Comparison of ENCODE assay signal across 1 cellular context in the genomic region with DNA sequence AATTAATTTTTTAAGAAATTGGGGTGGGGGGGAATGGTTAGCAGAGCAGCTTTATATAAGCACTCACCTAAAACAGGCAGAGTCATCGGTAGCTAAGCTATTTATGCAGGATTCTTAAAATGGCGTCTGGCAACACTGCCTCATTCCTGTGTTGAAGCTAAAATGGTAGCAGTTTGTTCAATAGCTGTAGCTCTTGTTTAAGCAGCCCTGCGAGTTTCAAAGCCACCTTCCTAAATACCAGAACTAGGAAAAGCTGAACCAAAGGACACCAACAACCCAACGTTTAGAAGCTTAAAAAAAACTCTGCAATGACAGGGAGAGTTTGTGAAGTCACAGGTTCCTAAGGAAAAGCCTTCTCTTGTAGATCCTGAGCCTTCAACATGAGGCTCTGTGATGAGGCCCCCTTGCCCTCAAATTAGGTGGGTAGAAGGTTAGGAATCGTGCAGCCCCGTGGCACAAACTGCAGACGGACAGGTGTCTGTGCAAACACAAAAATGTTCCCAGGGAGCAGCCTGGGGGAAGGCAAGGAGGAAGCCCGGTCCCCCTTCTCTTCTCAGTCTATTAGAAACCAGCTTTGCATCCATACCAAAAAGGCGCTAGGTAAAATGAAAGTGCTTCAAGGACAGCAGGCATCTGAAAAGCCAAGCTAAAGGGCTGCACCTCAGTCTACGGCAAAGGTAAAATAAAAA.
TF ChIP-seq lines count a peak whose summit lies in the region.

No MANE protein-coding gene starts in this region.

TF ChIP-seq in GM12878, 131 proteins besides CTCF, POLR2A, EP300 and RAD21 (continued from another document and continues in another):
- no peak for TF ChIP-seq SREBF2 (IDR thresholded peaks at IDR 0.05; ENCODE audit: low read length)
- TF ChIP-seq STAT1 (conservative IDR thresholded peaks at IDR 0.05): no peak
- TF ChIP-seq, protein P1, sequence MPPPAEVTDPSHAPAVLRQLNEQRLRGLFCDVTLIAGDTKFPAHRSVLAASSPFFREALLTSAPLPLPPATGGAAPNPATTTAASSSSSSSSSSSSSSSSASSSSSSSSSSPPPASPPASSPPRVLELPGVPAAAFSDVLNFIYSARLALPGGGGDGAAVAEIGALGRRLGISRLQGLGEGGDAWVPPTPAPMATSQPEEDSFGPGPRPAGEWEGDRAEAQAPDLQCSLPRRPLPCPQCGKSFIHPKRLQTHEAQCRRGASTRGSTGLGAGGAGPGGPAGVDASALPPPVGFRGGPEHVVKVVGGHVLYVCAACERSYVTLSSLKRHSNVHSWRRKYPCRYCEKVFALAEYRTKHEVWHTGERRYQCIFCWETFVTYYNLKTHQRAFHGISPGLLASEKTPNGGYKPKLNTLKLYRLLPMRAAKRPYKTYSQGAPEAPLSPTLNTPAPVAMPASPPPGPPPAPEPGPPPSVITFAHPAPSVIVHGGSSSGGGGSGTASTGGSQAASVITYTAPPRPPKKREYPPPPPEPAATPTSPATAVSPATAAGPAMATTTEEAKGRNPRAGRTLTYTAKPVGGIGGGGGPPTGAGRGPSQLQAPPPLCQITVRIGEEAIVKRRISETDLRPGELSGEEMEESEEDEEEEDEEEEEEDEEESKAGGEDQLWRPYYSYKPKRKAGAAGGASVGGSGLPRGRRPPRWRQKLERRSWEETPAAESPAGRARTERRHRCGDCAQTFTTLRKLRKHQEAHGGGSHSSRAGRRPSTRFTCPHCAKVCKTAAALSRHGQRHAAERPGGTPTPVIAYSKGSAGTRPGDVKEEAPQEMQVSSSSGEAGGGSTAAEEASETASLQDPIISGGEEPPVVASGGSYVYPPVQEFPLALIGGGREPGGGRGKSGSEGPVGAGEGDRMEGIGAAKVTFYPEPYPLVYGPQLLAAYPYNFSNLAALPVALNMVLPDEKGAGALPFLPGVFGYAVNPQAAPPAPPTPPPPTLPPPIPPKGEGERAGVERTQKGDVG (CRISPR knock-in tag; IDR thresholded peaks at IDR 0.05): no peak
- no peak for TF ChIP-seq NFYA (IDR thresholded peaks at IDR 0.05; ENCODE audit: borderline replicate concordance, low read depth, low read length)
- TF ChIP-seq, protein P2, sequence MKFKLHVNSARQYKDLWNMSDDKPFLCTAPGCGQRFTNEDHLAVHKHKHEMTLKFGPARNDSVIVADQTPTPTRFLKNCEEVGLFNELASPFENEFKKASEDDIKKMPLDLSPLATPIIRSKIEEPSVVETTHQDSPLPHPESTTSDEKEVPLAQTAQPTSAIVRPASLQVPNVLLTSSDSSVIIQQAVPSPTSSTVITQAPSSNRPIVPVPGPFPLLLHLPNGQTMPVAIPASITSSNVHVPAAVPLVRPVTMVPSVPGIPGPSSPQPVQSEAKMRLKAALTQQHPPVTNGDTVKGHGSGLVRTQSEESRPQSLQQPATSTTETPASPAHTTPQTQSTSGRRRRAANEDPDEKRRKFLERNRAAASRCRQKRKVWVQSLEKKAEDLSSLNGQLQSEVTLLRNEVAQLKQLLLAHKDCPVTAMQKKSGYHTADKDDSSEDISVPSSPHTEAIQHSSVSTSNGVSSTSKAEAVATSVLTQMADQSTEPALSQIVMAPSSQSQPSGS (IDR thresholded peaks at IDR 0.05; ENCODE audit: low read length): no peak
- TF ChIP-seq RB1 (IDR thresholded peaks at IDR 0.05; ENCODE audit: borderline replicate concordance): peak; percentile 41; the same call in 1 of the 2 replicates
- TF ChIP-seq YBX1 (IDR thresholded peaks at IDR 0.05): no peak
- TF ChIP-seq FOXK2 (IDR thresholded peaks at IDR 0.05): no peak
- TF ChIP-seq, protein P3, sequence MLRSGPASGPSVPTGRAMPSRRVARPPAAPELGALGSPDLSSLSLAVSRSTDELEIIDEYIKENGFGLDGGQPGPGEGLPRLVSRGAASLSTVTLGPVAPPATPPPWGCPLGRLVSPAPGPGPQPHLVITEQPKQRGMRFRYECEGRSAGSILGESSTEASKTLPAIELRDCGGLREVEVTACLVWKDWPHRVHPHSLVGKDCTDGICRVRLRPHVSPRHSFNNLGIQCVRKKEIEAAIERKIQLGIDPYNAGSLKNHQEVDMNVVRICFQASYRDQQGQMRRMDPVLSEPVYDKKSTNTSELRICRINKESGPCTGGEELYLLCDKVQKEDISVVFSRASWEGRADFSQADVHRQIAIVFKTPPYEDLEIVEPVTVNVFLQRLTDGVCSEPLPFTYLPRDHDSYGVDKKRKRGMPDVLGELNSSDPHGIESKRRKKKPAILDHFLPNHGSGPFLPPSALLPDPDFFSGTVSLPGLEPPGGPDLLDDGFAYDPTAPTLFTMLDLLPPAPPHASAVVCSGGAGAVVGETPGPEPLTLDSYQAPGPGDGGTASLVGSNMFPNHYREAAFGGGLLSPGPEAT (IDR thresholded peaks at IDR 0.05; ENCODE audit: low read depth): peak; percentile 92
- TF ChIP-seq POLR2AphosphoS5 (IDR thresholded peaks at IDR 0.05; ENCODE audit: low read length): no peak
- peak; percentile 61; the same call in 1 of the 3 replicates for TF ChIP-seq POU2F2 (IDR thresholded peaks at IDR 0.05; ENCODE audit: borderline replicate concordance, low read depth, low read length)
- no peak for TF ChIP-seq IKZF1 (conservative IDR thresholded peaks at IDR 0.05)
- no peak for TF ChIP-seq SRF (IDR thresholded peaks at IDR 0.05; ENCODE audit: low read depth in 2 of 2, low read length in 2 of 2)
- no peak for TF ChIP-seq BCL11A (IDR thresholded peaks at IDR 0.05; ENCODE audit: low read depth, low read length)
- TF ChIP-seq CBX3 (IDR thresholded peaks at IDR 0.05; ENCODE audit: borderline replicate concordance, low read depth): no peak
- TF ChIP-seq CHD1 (IDR thresholded peaks at IDR 0.05; ENCODE audit: low read depth, low read length): peak; percentile 56; the same call in 1 of the 2 replicates
- TF ChIP-seq SMAD5 (IDR thresholded peaks at IDR 0.05; ENCODE audit: low read depth): no peak
- no peak for TF ChIP-seq CHD4 (IDR thresholded peaks at IDR 0.05)
- TF ChIP-seq SMAD1 (IDR thresholded peaks at IDR 0.05; ENCODE audit: low read depth, partially characterized antibody): no peak
- TF ChIP-seq SMC3 (IDR thresholded peaks at IDR 0.05; ENCODE audit: borderline replicate concordance, low read length): no peak
- TF ChIP-seq, protein P4, sequence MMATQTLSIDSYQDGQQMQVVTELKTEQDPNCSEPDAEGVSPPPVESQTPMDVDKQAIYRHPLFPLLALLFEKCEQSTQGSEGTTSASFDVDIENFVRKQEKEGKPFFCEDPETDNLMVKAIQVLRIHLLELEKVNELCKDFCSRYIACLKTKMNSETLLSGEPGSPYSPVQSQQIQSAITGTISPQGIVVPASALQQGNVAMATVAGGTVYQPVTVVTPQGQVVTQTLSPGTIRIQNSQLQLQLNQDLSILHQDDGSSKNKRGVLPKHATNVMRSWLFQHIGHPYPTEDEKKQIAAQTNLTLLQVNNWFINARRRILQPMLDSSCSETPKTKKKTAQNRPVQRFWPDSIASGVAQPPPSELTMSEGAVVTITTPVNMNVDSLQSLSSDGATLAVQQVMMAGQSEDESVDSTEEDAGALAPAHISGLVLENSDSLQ (IDR thresholded peaks at IDR 0.05): peak; percentile 39; the same call in 1 of the 2 replicates
- no peak for TF ChIP-seq NFIC (IDR thresholded peaks at IDR 0.05; ENCODE audit: low read depth, low read length)
- TF ChIP-seq, protein P5, sequence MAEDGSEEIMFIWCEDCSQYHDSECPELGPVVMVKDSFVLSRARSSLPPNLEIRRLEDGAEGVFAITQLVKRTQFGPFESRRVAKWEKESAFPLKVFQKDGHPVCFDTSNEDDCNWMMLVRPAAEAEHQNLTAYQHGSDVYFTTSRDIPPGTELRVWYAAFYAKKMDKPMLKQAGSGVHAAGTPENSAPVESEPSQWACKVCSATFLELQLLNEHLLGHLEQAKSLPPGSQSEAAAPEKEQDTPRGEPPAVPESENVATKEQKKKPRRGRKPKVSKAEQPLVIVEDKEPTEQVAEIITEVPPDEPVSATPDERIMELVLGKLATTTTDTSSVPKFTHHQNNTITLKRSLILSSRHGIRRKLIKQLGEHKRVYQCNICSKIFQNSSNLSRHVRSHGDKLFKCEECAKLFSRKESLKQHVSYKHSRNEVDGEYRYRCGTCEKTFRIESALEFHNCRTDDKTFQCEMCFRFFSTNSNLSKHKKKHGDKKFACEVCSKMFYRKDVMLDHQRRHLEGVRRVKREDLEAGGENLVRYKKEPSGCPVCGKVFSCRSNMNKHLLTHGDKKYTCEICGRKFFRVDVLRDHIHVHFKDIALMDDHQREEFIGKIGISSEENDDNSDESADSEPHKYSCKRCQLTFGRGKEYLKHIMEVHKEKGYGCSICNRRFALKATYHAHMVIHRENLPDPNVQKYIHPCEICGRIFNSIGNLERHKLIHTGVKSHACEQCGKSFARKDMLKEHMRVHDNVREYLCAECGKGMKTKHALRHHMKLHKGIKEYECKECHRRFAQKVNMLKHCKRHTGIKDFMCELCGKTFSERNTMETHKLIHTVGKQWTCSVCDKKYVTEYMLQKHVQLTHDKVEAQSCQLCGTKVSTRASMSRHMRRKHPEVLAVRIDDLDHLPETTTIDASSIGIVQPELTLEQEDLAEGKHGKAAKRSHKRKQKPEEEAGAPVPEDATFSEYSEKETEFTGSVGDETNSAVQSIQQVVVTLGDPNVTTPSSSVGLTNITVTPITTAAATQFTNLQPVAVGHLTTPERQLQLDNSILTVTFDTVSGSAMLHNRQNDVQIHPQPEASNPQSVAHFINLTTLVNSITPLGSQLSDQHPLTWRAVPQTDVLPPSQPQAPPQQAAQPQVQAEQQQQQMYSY (CRISPR knock-in tag; IDR thresholded peaks at IDR 0.05): no peak
- TF ChIP-seq RBBP5 (conservative IDR thresholded peaks at IDR 0.05): no peak
- TF ChIP-seq ZSCAN29 (IDR thresholded peaks at IDR 0.05): no peak
- no peak for TF ChIP-seq ZBED1 (IDR thresholded peaks at IDR 0.05; ENCODE audit: borderline replicate concordance)
- TF ChIP-seq, protein P6, sequence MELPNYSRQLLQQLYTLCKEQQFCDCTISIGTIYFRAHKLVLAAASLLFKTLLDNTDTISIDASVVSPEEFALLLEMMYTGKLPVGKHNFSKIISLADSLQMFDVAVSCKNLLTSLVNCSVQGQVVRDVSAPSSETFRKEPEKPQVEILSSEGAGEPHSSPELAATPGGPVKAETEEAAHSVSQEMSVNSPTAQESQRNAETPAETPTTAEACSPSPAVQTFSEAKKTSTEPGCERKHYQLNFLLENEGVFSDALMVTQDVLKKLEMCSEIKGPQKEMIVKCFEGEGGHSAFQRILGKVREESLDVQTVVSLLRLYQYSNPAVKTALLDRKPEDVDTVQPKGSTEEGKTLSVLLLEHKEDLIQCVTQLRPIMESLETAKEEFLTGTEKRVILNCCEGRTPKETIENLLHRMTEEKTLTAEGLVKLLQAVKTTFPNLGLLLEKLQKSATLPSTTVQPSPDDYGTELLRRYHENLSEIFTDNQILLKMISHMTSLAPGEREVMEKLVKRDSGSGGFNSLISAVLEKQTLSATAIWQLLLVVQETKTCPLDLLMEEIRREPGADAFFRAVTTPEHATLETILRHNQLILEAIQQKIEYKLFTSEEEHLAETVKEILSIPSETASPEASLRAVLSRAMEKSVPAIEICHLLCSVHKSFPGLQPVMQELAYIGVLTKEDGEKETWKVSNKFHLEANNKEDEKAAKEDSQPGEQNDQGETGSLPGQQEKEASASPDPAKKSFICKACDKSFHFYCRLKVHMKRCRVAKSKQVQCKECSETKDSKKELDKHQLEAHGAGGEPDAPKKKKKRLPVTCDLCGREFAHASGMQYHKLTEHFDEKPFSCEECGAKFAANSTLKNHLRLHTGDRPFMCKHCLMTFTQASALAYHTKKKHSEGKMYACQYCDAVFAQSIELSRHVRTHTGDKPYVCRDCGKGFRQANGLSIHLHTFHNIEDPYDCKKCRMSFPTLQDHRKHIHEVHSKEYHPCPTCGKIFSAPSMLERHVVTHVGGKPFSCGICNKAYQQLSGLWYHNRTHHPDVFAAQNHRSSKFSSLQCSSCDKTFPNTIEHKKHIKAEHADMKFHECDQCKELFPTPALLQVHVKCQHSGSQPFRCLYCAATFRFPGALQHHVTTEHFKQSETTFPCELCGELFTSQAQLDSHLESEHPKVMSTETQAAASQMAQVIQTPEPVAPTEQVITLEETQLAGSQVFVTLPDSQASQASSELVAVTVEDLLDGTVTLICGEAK (IDR thresholded peaks at IDR 0.05; ENCODE audit: borderline replicate concordance): no peak
- no peak for TF ChIP-seq RAD51 (IDR thresholded peaks at IDR 0.05)
- TF ChIP-seq MXI1 (IDR thresholded peaks at IDR 0.05; ENCODE audit: low read depth, low read length): peak; percentile 50; the same call in 1 of the 2 replicates
- TF ChIP-seq SUPT20H (IDR thresholded peaks at IDR 0.05; ENCODE audit: borderline replicate concordance, control insufficient read depth, low read depth, low read length): no peak
- TF ChIP-seq CREB1 (IDR thresholded peaks at IDR 0.05; ENCODE audit: low read depth): no peak
- no peak for TF ChIP-seq IKZF2 (IDR thresholded peaks at IDR 0.05)
- TF ChIP-seq ZNF207 (IDR thresholded peaks at IDR 0.05; ENCODE audit: borderline replicate concordance): no peak
- TF ChIP-seq, protein P7, sequence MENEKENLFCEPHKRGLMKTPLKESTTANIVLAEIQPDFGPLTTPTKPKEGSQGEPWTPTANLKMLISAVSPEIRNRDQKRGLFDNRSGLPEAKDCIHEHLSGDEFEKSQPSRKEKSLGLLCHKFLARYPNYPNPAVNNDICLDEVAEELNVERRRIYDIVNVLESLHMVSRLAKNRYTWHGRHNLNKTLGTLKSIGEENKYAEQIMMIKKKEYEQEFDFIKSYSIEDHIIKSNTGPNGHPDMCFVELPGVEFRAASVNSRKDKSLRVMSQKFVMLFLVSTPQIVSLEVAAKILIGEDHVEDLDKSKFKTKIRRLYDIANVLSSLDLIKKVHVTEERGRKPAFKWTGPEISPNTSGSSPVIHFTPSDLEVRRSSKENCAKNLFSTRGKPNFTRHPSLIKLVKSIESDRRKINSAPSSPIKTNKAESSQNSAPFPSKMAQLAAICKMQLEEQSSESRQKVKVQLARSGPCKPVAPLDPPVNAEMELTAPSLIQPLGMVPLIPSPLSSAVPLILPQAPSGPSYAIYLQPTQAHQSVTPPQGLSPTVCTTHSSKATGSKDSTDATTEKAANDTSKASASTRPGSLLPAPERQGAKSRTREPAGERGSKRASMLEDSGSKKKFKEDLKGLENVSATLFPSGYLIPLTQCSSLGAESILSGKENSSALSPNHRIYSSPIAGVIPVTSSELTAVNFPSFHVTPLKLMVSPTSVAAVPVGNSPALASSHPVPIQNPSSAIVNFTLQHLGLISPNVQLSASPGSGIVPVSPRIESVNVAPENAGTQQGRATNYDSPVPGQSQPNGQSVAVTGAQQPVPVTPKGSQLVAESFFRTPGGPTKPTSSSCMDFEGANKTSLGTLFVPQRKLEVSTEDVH (IDR thresholded peaks at IDR 0.05; ENCODE audit: low read depth, partially characterized antibody): no peak
- TF ChIP-seq CREM (IDR thresholded peaks at IDR 0.05; ENCODE audit: low read depth): peak; percentile 67
- no peak for TF ChIP-seq TCF12 (IDR thresholded peaks at IDR 0.05; ENCODE audit: low read depth, low read length)
